In the genomic region with DNA sequence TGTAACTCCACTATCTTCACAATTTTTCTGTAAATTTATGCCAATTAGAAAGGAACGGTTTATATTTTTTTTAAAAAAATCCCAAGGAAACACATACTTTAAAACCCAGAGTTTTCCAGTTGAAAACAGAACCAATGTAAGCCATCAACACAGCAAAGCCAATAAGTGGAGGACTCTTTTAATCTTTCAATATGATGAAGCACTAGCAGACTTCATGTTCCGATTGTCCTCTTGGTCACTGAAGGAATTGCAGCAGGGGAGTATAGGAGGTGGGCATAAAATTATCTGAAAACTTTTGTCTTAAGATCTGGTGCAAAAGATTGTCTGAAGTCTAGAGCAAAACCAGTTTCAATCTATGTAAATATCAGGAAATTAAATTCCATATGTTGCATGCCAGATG, we compare ENCODE assay signal across 16 cellular contexts.
DNase-seq lines count a peak whose midpoint lies in the region; ATAC-seq and TF ChIP-seq lines count a peak whose summit lies in the region.
"Had no signal": no experiment of that assay in that cellular context is flagged by ENCODE, and none has a peak within 500 bp of the region (broad histone marks: within the 10 kb centered on the region; RNA-seq: fewer than 3 reads in every experiment).

No MANE protein-coding gene starts in this region.

- ATAC-seq in GM18870 (IDR thresholded peaks at IDR 0.05; ENCODE audit: unreplicated experiment) = no peak
- ATAC-seq: CD8-positive, alpha-beta T cell; HepG2 had no signal

- H3K27ac ChIP-seq in Karpas-422 (ENCODE audit: low read length) = no peak overlapping the region
- H3K27ac ChIP-seq: BLaER1 treated with 17β-estradiol and CSF1 and Interleukin-3, amounts not matched to agents 10 nM and 100 nM had no signal

- peak; percentile 31; the same call in 1 of the 2 replicates for TF ChIP-seq CTCF in HFFc6 (IDR thresholded peaks at IDR 0.05)
- peak; percentile 12 for TF ChIP-seq CTCF in endothelial cell (IDR thresholded peaks at IDR 0.05; ENCODE audit: unreplicated experiment)

- H3K36me3 Mint-ChIP-seq in HFFc6 (ENCODE audit: low read depth) (no peaks in the 10 kb centered on the region), endothelial cell (ENCODE audit: low read depth, unreplicated experiment) (no peaks in the 10 kb centered on the region)
- H3K36me3 Mint-ChIP-seq: CD8-positive, alpha-beta T cell had no signal

- H3K4me1 Mint-ChIP-seq in HFFc6 (ENCODE audit: low read depth) (peaks cover 9% of the 10 kb centered on the region), endothelial cell (ENCODE audit: unreplicated experiment) (no peaks in the 10 kb centered on the region)
- H3K4me1 Mint-ChIP-seq: B cell, H9 had no signal

- H3K9me3 ChIP-seq in Karpas-422 (ENCODE audit: low read length) = no peaks in the 10 kb centered on the region
- H3K9me3 ChIP-seq: BLaER1 treated with 17β-estradiol and CSF1 and Interleukin-3, amounts not matched to agents 10 nM and 100 nM had no signal

- no peaks in the 10 kb centered on the region for H3K4me1 ChIP-seq in Karpas-422 (ENCODE audit: low read length)
- H3K4me1 ChIP-seq: BLaER1 treated with 17β-estradiol and CSF1 and Interleukin-3, amounts not matched to agents 10 nM and 100 nM had no signal

- H3K27ac Mint-ChIP-seq in HFFc6 (no peak overlapping the region), endothelial cell (ENCODE audit: unreplicated experiment) (no peak overlapping the region)
- H3K27ac Mint-ChIP-seq: B cell; CD8-positive, alpha-beta T cell; H9 had no signal

- H3K79me2 ChIP-seq in Karpas-422 (ENCODE audit: low read length) = no peaks in the 10 kb centered on the region

- no peaks in the 10 kb centered on the region for H3K9me3 Mint-ChIP-seq in HFFc6
- H3K9me3 Mint-ChIP-seq in endothelial cell (ENCODE audit: unreplicated experiment) = no peaks in the 10 kb centered on the region
- H3K9me3 Mint-ChIP-seq: H9 had no signal

- H3K27me3 Mint-ChIP-seq in HFFc6 (ENCODE audit: insufficient read depth) (no peaks in the 10 kb centered on the region; the same call in 1 of the 2 replicates), endothelial cell (ENCODE audit: unreplicated experiment) (no peaks in the 10 kb centered on the region)
- H3K27me3 Mint-ChIP-seq: B cell had no signal

- no peak overlapping the region for H3K9ac ChIP-seq in Karpas-422 (ENCODE audit: low read length)
- H3K9ac ChIP-seq: BLaER1 treated with 17β-estradiol and CSF1 and Interleukin-3, amounts not matched to agents 10 nM and 100 nM had no signal

- H3K4me3 Mint-ChIP-seq in HFFc6 (no peak overlapping the region), endothelial cell (ENCODE audit: unreplicated experiment) (no peak overlapping the region)
- H3K4me3 Mint-ChIP-seq: B cell; CD8-positive, alpha-beta T cell; H9 had no signal

- no peak overlapping the region for H2AFZ ChIP-seq in Karpas-422 (ENCODE audit: low read length)

- DNase-seq in NCI-H1694 (lab: John Stamatoyannopoulos, UW) (peak; percentile 9), NCI-H1694 treated with DMSO at 0.1 percent for 48 hours (lab: John Stamatoyannopoulos, UW) (no peak), HFFc6 (no peak), endothelial cell (ENCODE audit: low spot score) (no peak), NCI-H2227 treated with DMSO at 0.1 percent for 48 hours (lab: John Stamatoyannopoulos, UW) (no peak), Karpas-422 (no peak)
- DNase-seq: 8988T; Calu3; CD8-positive, alpha-beta T cell; GOT3; H9; KG1 had no signal

- no peaks in the 10 kb centered on the region for H4K20me1 ChIP-seq in Karpas-422 (ENCODE audit: insufficient read depth, low read depth, low read length)
- H4K20me1 ChIP-seq: BLaER1 treated with 17β-estradiol and CSF1 and Interleukin-3, amounts not matched to agents 10 nM and 100 nM had no signal

- H3K4me2 ChIP-seq in Karpas-422 (ENCODE audit: low read depth, low read length, poor library complexity, severe bottlenecking) = no peak overlapping the region
- H3K4me2 ChIP-seq: BLaER1 treated with 17β-estradiol and CSF1 and Interleukin-3, amounts not matched to agents 10 nM and 100 nM had no signal

- H3K36me3 ChIP-seq in Karpas-422 (ENCODE audit: insufficient read depth, low read length) = no peaks in the 10 kb centered on the region
- H3K36me3 ChIP-seq: BLaER1 treated with 17β-estradiol and CSF1 and Interleukin-3, amounts not matched to agents 10 nM and 100 nM had no signal

- H3K9me2 ChIP-seq in Karpas-422 (replicated peaks; ENCODE audit: insufficient read depth, low read length) = no peaks in the 10 kb centered on the region

- H3K4me3 ChIP-seq in Karpas-422 (ENCODE audit: low read length) = no peak overlapping the region
- H3K4me3 ChIP-seq: BLaER1 treated with 17β-estradiol and CSF1 and Interleukin-3, amounts not matched to agents 10 nM and 100 nM had no signal

- H3K27me3 ChIP-seq in Karpas-422 (ENCODE audit: low read length) = no peaks in the 10 kb centered on the region
- H3K27me3 ChIP-seq: BLaER1 treated with 17β-estradiol and CSF1 and Interleukin-3, amounts not matched to agents 10 nM and 100 nM had no signal
